8 cellular contexts compared by ENCODE assay signal in genomic region chr1:213051881-213052202, GRCh38. TPM values are rescaled to one million over a fixed set of nuclear protein-coding genes. Genes with fewer than 3 reads are reported as not detected.
DNase-seq lines count a peak whose midpoint lies in the region; TF ChIP-seq lines count a peak whose summit lies in the region.

No MANE protein-coding gene starts in this region.

- peaks cover 13% of the 10 kb centered on the region for H3K27me3 Mint-ChIP-seq in IgD-negative memory B cell
- H3K27me3 Mint-ChIP-seq in nephron (ENCODE audit: low read depth) = peaks cover 3% of the 10 kb centered on the region

- no peak overlapping the region for H3K27ac ChIP-seq in colonic mucosa

- H3K27ac Mint-ChIP-seq in IgD-negative memory B cell = peak overlapping the region in 2 of 3 donors; percentile 87 to 100
- peak overlapping the region; percentile 63 to 92 (median 85) for H3K27ac Mint-ChIP-seq in nephron

- peak overlapping the region; percentile 76 to 81 for H3K9ac ChIP-seq in colonic mucosa (ENCODE audit: low read depth in 2 of 2, low read length in 2 of 2)

- DNase-seq in BE2C (no peak), colonic mucosa (no peak), dedifferentiated amniotic fluid mesenchymal stem cell (ENCODE audit: extremely low spot score) (no peak), NCI-H748 treated with DMSO at 0.1 percent for 48 hours (lab: John Stamatoyannopoulos, UW) (no peak), OCI-M1 (lab: John Stamatoyannopoulos, UW) (no peak)
- no peak for DNase-seq in NK-92 treated with Interleukin-12 subunit alpha and Interleukin-12 subunit beta, amount 100 ng/mL, for 24 hours (lab: John Stamatoyannopoulos, UW)

- TF ChIP-seq CTCF in BE2C (IDR thresholded peaks at IDR 0.05; ENCODE audit: low read depth, low read length) = no peak
- TF ChIP-seq CTCF in colonic mucosa (IDR thresholded peaks at IDR 0.05) = no peak
- no peak for TF ChIP-seq CTCF in nephron (IDR thresholded peaks at IDR 0.05; ENCODE audit: unreplicated experiment in 3 of 3)

- H3K27me3 ChIP-seq in BE2C (no peaks in the 10 kb centered on the region), colonic mucosa (no peaks in the 10 kb centered on the region)

- H3K4me3 Mint-ChIP-seq in IgD-negative memory B cell (peak overlapping the region; percentile 90 to 99 (median 94)), nephron (peak overlapping the region; percentile 97 to 98 (median 98))

- peaks cover 8% of the 10 kb centered on the region for H3K4me1 ChIP-seq in BE2C
- no peaks in the 10 kb centered on the region for H3K4me1 ChIP-seq in colonic mucosa

- H3K36me3 ChIP-seq in BE2C = no peaks in the 10 kb centered on the region
- H3K36me3 ChIP-seq in colonic mucosa = no peaks in the 10 kb centered on the region

- H3K9me3 Mint-ChIP-seq in IgD-negative memory B cell (peaks cover 2 to 10% (median 6%) of the 10 kb centered on the region in 3 donors), nephron (peaks cover 19% of the 10 kb centered on the region)

- H3K36me3 Mint-ChIP-seq in IgD-negative memory B cell = peaks cover 3% of the 10 kb centered on the region
- peaks cover 12% of the 10 kb centered on the region for H3K36me3 Mint-ChIP-seq in nephron (ENCODE audit: low read depth)

- peaks cover 7 to 22% (median 17%) of the 10 kb centered on the region in 3 donors for H3K4me1 Mint-ChIP-seq in IgD-negative memory B cell
- peaks cover 33% of the 10 kb centered on the region for H3K4me1 Mint-ChIP-seq in nephron

- H3K9me3 ChIP-seq in BE2C (no peaks in the 10 kb centered on the region), colonic mucosa (no peaks in the 10 kb centered on the region)

- H3K4me3 ChIP-seq in BE2C (ENCODE audit: low read depth, low read length) (peak overlapping the region; percentile 88), colonic mucosa (peak overlapping the region; percentile 61)

- intact Hi-C loops in colonic mucosa (cut with DNase I) = no loop called here

RNA-seq across cellular contexts. Expression of gene RPS6KC1, which starts 0.8 kb away (rescaled TPM):
- polyA plus RNA-seq in BE2C (2012; ENCODE audit: insufficient read depth, insufficient read length, low read depth) = 19.7 TPM
- 7.6 TPM for polyA plus RNA-seq in IgD-negative memory B cell
- total RNA-seq in colonic mucosa = 1 to 10 TPM; 8.8 to 9.6 TPM

RNA-seq across cellular contexts. Expression of gene ANGEL2, which starts 36.2 kb away (rescaled TPM):
- polyA plus RNA-seq in BE2C (2012; ENCODE audit: insufficient read depth, insufficient read length, low read depth) = 23.7 TPM
- polyA plus RNA-seq in IgD-negative memory B cell = 33.1 TPM
- total RNA-seq in colonic mucosa = 10 to 100 TPM; 19.0 to 20.6 TPM
